ENCODE assay signal across 1 cellular context in genomic region chr1:175343945-175344344, GRCh38.
TF ChIP-seq lines count a peak whose summit lies in the region.

No MANE protein-coding gene starts in this region.

TF ChIP-seq in GM23338, 12 proteins besides CTCF, POLR2A, EP300 and RAD21 (continued from another document):
- no peak for TF ChIP-seq ZNF462 (CRISPR knock-in tag; IDR thresholded peaks at IDR 0.05)
- TF ChIP-seq REST (IDR thresholded peaks at IDR 0.05; ENCODE audit: unreplicated experiment): no peak
- TF ChIP-seq POLR2AphosphoS5 (IDR thresholded peaks at IDR 0.05; ENCODE audit: low read depth): no peak
- no peak for TF ChIP-seq ZNF114 (CRISPR knock-in tag; IDR thresholded peaks at IDR 0.05)
- no peak for TF ChIP-seq EZH2phosphoT487 (IDR thresholded peaks at IDR 0.05; ENCODE audit: unreplicated experiment)
